In genomic region chr1:8711873-8712412, GRCh38 we compare ENCODE assay signal across 1 cellular context.
TF ChIP-seq lines count a peak whose summit lies in the region.

No MANE protein-coding gene starts in this region.

TF ChIP-seq in HepG2, 621 proteins besides CTCF, POLR2A, EP300 and RAD21 (continued from another document and continues in another):
- TF ChIP-seq ZBTB46 (CRISPR knock-in tag; IDR thresholded peaks at IDR 0.05; ENCODE audit: borderline replicate concordance) (no peak), CREM (IDR thresholded peaks at IDR 0.05) (peak; percentile 72; the same call in 1 of the 2 replicates), CREM (CRISPR knock-in tag; IDR thresholded peaks at IDR 0.05) (no peak), ZNF503 (CRISPR knock-in tag; IDR thresholded peaks at IDR 0.05) (peak; percentile 59; the same call in 1 of the 2 replicates), ZNF292 (CRISPR knock-in tag; IDR thresholded peaks at IDR 0.05; ENCODE audit: borderline replicate concordance, low read depth) (no peak), RARA (CRISPR knock-in tag; IDR thresholded peaks at IDR 0.05) (peak; percentile 65; the same call in 1 of the 2 replicates), TBX2 (CRISPR knock-in tag; IDR thresholded peaks at IDR 0.05; ENCODE audit: borderline replicate concordance) (0 out of 2 replicates have a peak, but pooled peaks have one; percentile 40), FOXP4 (CRISPR knock-in tag; IDR thresholded peaks at IDR 0.05) (peak; percentile 92), HNF1A (IDR thresholded peaks at IDR 0.05; ENCODE audit: low read depth) (peak; percentile 89), HNF1A (CRISPR knock-in tag; IDR thresholded peaks at IDR 0.05; ENCODE audit: borderline replicate concordance) (peak; percentile 87; the same call in 1 of the 2 replicates), GLI4 (CRISPR knock-in tag; IDR thresholded peaks at IDR 0.05; ENCODE audit: borderline replicate concordance) (no peak), ZNF30 (CRISPR knock-in tag; IDR thresholded peaks at IDR 0.05) (no peak), FOXK1 (CRISPR knock-in tag; IDR thresholded peaks at IDR 0.05; ENCODE audit: borderline replicate concordance, low read depth) (peak; percentile 37; the same call in 1 of the 2 replicates), ZNF574 (CRISPR knock-in tag; IDR thresholded peaks at IDR 0.05) (no peak), FOXA1 (IDR thresholded peaks at IDR 0.05) (no peak), FOXA1 (CRISPR knock-in tag; IDR thresholded peaks at IDR 0.05) (peak; percentile 29; the same call in 1 of the 2 replicates), MEIS1 (CRISPR knock-in tag; IDR thresholded peaks at IDR 0.05; ENCODE audit: borderline replicate concordance) (peak; percentile 85), ZNF577 (CRISPR knock-in tag; IDR thresholded peaks at IDR 0.05; ENCODE audit: borderline replicate concordance, low read depth) (no peak), SKI (IDR thresholded peaks at IDR 0.05; ENCODE audit: partially characterized antibody) (no peak), ZKSCAN8 (CRISPR knock-in tag; IDR thresholded peaks at IDR 0.05; ENCODE audit: borderline replicate concordance) (peak; percentile 20; the same call in 1 of the 2 replicates), ZNF362 (CRISPR knock-in tag; IDR thresholded peaks at IDR 0.05; ENCODE audit: borderline replicate concordance) (no peak), ELF3 (CRISPR knock-in tag; IDR thresholded peaks at IDR 0.05) (peak; percentile 73; the same call in 1 of the 2 replicates), RCOR2 (CRISPR knock-in tag; IDR thresholded peaks at IDR 0.05) (peak; percentile 43; the same call in 1 of the 2 replicates), FOSL2 (CRISPR knock-in tag; IDR thresholded peaks at IDR 0.05) (no peak), FOXO1 (CRISPR knock-in tag; IDR thresholded peaks at IDR 0.05) (peak; percentile 77), ZBTB14 (CRISPR knock-in tag; IDR thresholded peaks at IDR 0.05) (no peak), TFE3 (CRISPR knock-in tag; IDR thresholded peaks at IDR 0.05) (peak; percentile 34; the same call in 1 of the 2 replicates), ATF4 (CRISPR knock-in tag; IDR thresholded peaks at IDR 0.05) (peak in 1 of 2 experiments; percentile 77; a peak in 2 of 4 replicates), MAX (IDR thresholded peaks at IDR 0.05) (peak; percentile 18; the same call in 1 of the 2 replicates), HOXA5 (CRISPR knock-in tag; IDR thresholded peaks at IDR 0.05) (peak; percentile 95), KAT8 (CRISPR knock-in tag; IDR thresholded peaks at IDR 0.05) (peak; percentile 43; the same call in 1 of the 2 replicates), PITX1 (CRISPR knock-in tag; IDR thresholded peaks at IDR 0.05) (peak; percentile 92), ZSCAN9 (CRISPR knock-in tag; IDR thresholded peaks at IDR 0.05; ENCODE audit: borderline replicate concordance) (0 out of 2 replicates have a peak, but pooled peaks have one; percentile 10), BCL3 (CRISPR knock-in tag; IDR thresholded peaks at IDR 0.05) (no peak), MXD4 (CRISPR knock-in tag; IDR thresholded peaks at IDR 0.05) (no peak), ZNF567 (CRISPR knock-in tag; IDR thresholded peaks at IDR 0.05; ENCODE audit: borderline replicate concordance) (no peak), CENPT (CRISPR knock-in tag; IDR thresholded peaks at IDR 0.05; ENCODE audit: low read depth) (no peak)
